In genomic region chr17:44086364-44087311, GRCh38 we compare ENCODE assay signal across 9 cellular contexts. TPM values are rescaled to one million over a fixed set of nuclear protein-coding genes. Genes with fewer than 3 reads are reported as not detected.
DNase-seq lines count a peak whose midpoint lies in the region; ATAC-seq and TF ChIP-seq lines count a peak whose summit lies in the region.
"Had no signal": no experiment of that assay in that cellular context is flagged by ENCODE, and none has a peak within 500 bp of the region (broad histone marks: within the 10 kb centered on the region; RNA-seq: fewer than 3 reads in every experiment).

No MANE protein-coding gene starts in this region.

- H3K4me1 ChIP-seq in DND-41 (ENCODE audit: insufficient read depth, low read length), result no peaks in the 10 kb centered on the region
- no peaks in the 10 kb centered on the region for H3K4me1 ChIP-seq in left ventricle myocardium inferior

- H3K36me3 ChIP-seq in DND-41 (ENCODE audit: insufficient read depth, low read length) (no peaks in the 10 kb centered on the region), left ventricle myocardium inferior (peaks cover 95% of the 10 kb centered on the region)

- peak; percentile 29 for DNase-seq in DND-41
- peak; percentile 83 for DNase-seq in OCI-M1 (lab: John Stamatoyannopoulos, UW)
- peak; percentile 36 for DNase-seq in activated naive CD4-positive, alpha-beta T cell treated with anti-CD3 and anti-CD28 coated beads, Interleukin-2, amount 10 ng/mL, durations not matched to agents 7 days and 5 days
- no peak for DNase-seq in left ventricle myocardium inferior
- peak in 2 of 3 donors; percentile 37 to 42 for DNase-seq in stimulated activated CD4-positive, alpha-beta T cell treated with anti-CD3 and anti-CD28 coated beads, Interleukin-12 subunit alpha, Interleukin-12 subunit beta, amount 100 ng/mL, for 48 hours (ENCODE audit: low read depth in 2 of 3, low spot score in 1 of 3)
- no peak for DNase-seq in germinal center (ENCODE audit: low spot score)
- no peak for DNase-seq in G401 (ENCODE audit: low spot score)

- no peak overlapping the region for H3K27ac Mint-ChIP-seq in activated naive CD4-positive, alpha-beta T cell treated with anti-CD3 and anti-CD28 coated beads, Interleukin-2, amount 10 ng/mL, durations not matched to agents 7 days and 5 days

- H3K4me2 ChIP-seq in DND-41 (ENCODE audit: insufficient read depth, low read length), result no peak overlapping the region

- no peak overlapping the region for H2AFZ ChIP-seq in DND-41 (ENCODE audit: low read depth, low read length)

- H4K20me1 ChIP-seq in DND-41 (ENCODE audit: insufficient read depth, low read length), result 0 out of 2 replicates have a peak, but pooled peaks cover 5% of the 10 kb centered on the region

- peaks cover 11% of the 10 kb centered on the region for H3K4me1 Mint-ChIP-seq in activated naive CD4-positive, alpha-beta T cell treated with anti-CD3 and anti-CD28 coated beads, Interleukin-2, amount 10 ng/mL, durations not matched to agents 7 days and 5 days
- H3K4me1 Mint-ChIP-seq: IgD-negative memory B cell had no signal

- intact Hi-C loops in left ventricle myocardium inferior (cut with micrococcal nuclease), result no loop called here

- no peaks in the 10 kb centered on the region for H3K27me3 ChIP-seq in DND-41 (ENCODE audit: insufficient read depth, low read length, poor library complexity)
- no peaks in the 10 kb centered on the region for H3K27me3 ChIP-seq in left ventricle myocardium inferior (ENCODE audit: low read depth)

- no peaks in the 10 kb centered on the region for H3K9me3 Mint-ChIP-seq in activated naive CD4-positive, alpha-beta T cell treated with anti-CD3 and anti-CD28 coated beads, Interleukin-2, amount 10 ng/mL, durations not matched to agents 7 days and 5 days
- H3K9me3 Mint-ChIP-seq: IgD-negative memory B cell had no signal

- no peak overlapping the region for H3K9ac ChIP-seq in DND-41 (ENCODE audit: low read depth, low read length)

- H3K36me3 Mint-ChIP-seq in activated naive CD4-positive, alpha-beta T cell treated with anti-CD3 and anti-CD28 coated beads, Interleukin-2, amount 10 ng/mL, durations not matched to agents 7 days and 5 days, result peaks cover 35% of the 10 kb centered on the region

- in situ Hi-C loops in G401 (cut with HindIII; ENCODE audit: low sequenced_read_pairs), result no loop called here

- H3K27ac ChIP-seq in DND-41 (ENCODE audit: low read length), result no peak overlapping the region
- H3K27ac ChIP-seq in left ventricle myocardium inferior (replicated peaks), result peak overlapping the region; percentile 16

- no peaks in the 10 kb centered on the region for H3K79me2 ChIP-seq in DND-41 (ENCODE audit: insufficient read depth, low read length)

- no peak for TF ChIP-seq CTCF in DND-41 (IDR thresholded peaks at IDR 0.05; ENCODE audit: borderline replicate concordance, extremely low read depth, low read length, poor library complexity, severe bottlenecking)
- TF ChIP-seq CTCF in left ventricle myocardium inferior (IDR thresholded peaks at IDR 0.05; ENCODE audit: borderline replicate concordance), result no peak

- CTCF ChIA-PET in activated naive CD4-positive, alpha-beta T cell treated with anti-CD3 and anti-CD28 coated beads, Interleukin-2, amount 10 ng/mL, durations not matched to agents 7 days and 5 days (lab: Charles Lee), result interaction anchor here (0.9 to 1.8 kb wide), 3 partner anchors 11 to 37 kb away, joined by 3 to 5 read pairs (median 3); partner anchors contain the start of gene HDAC5

- ATAC-seq in DND-41 (ENCODE audit: insufficient read depth, low read depth), result peak; percentile 61
- no peak for ATAC-seq in HG02870 (IDR thresholded peaks at IDR 0.05; ENCODE audit: unreplicated experiment)

- H3K9me3 ChIP-seq in DND-41 (ENCODE audit: insufficient read depth, low read length, severe bottlenecking) (no peaks in the 10 kb centered on the region), left ventricle myocardium inferior (replicated peaks) (no peaks in the 10 kb centered on the region)

- H3K4me3 ChIP-seq in DND-41 (ENCODE audit: low read depth in 1 of 2, low read length in 2 of 2), result no peak overlapping the region
- H3K4me3 ChIP-seq in left ventricle myocardium inferior, result no peak overlapping the region

- no peak overlapping the region for H3K4me3 Mint-ChIP-seq in activated naive CD4-positive, alpha-beta T cell treated with anti-CD3 and anti-CD28 coated beads, Interleukin-2, amount 10 ng/mL, durations not matched to agents 7 days and 5 days

- H3K27me3 Mint-ChIP-seq in activated naive CD4-positive, alpha-beta T cell treated with anti-CD3 and anti-CD28 coated beads, Interleukin-2, amount 10 ng/mL, durations not matched to agents 7 days and 5 days, result no peaks in the 10 kb centered on the region
- H3K27me3 Mint-ChIP-seq: IgD-negative memory B cell had no signal

RNA-seq across cellular contexts. Expression of gene G6PC3, which starts 16.1 kb away (rescaled TPM):
- 29.3 TPM for total RNA-seq in left ventricle myocardium inferior
- 18.6 and 23.2 TPM in 2 replicates for total RNA-seq in G401 (2014; rRNA removed; shearing (Covaris generic))

RNA-seq across cellular contexts. Expression of gene LSM12, which starts 20.2 kb away (rescaled TPM):
- total RNA-seq in left ventricle myocardium inferior, result 41.2 TPM
- 93.5 and 116 TPM in 2 replicates for total RNA-seq in G401 (2014; rRNA removed; shearing (Covaris generic))

RNA-seq across cellular contexts. Expression of gene HDAC5, which starts 36.8 kb away (rescaled TPM):
- total RNA-seq in left ventricle myocardium inferior, result 62.6 TPM
- total RNA-seq in G401 (2014; rRNA removed; shearing (Covaris generic)), result 65.5 and 70.6 TPM in 2 replicates

RNA-seq across cellular contexts. Expression of gene HROB, which starts 55.1 kb away (rescaled TPM):
- total RNA-seq in left ventricle myocardium inferior, result 0.27 TPM
- 7.6 and 9.9 TPM in 2 replicates for total RNA-seq in G401 (2014; rRNA removed; shearing (Covaris generic))

Comparison
In these comparisons a context has a peak if more than half of its experiments do, and no peak if none do; other contexts are left out.
1. DNase-seq: peak in DND-41 (single experiment), OCI-M1 (single experiment), activated naive CD4-positive, alpha-beta T cell treated with anti-CD3 and anti-CD28 coated beads, Interleukin-2, amount 10 ng/mL, durations not matched to agents 7 days and 5 days (single experiment) and stimulated activated CD4-positive, alpha-beta T cell treated with anti-CD3 and anti-CD28 coated beads, Interleukin-12 subunit alpha, Interleukin-12 subunit beta, amount 100 ng/mL, for 48 hours (2 of 3); none in left ventricle myocardium inferior (single experiment), germinal center (single experiment) and G401 (single experiment).